ENCODE assay signal across 20 cellular contexts in the genomic region with DNA sequence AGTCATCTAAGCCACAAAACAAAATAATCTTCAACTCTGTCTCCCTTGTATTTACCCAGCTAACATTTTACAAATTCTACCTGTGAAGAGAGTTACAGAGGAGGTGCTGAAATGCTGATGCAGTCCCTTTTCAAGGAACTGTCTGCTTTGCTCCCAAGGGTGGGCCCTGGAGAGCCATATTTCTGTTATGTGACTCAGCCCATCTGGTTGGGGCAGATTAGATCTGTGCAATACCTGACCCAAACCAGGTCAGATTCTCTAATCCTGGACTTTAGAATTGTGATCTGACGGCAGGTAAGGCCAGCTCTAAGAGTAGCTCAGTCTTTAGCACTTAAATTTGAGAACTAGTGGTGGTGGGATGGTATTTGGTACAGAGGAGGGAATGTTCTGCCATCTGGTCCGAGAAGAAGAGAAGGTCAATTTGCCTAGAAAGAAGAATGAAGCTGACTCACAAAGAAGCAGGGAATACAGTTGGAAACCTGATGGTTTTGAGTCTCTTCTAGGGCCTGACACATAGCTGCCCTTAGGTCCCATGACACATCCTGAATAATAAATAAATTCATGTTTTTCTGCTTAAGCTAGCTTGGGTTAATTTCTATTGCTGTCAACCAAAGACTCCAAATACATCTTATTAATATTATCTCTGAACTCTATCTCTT. TPM values are rescaled to one million over a fixed set of nuclear protein-coding genes. Genes with fewer than 3 reads are reported as not detected.
"Had no signal": no experiment of that assay in that cellular context is flagged by ENCODE, and none has a peak within 500 bp of the region (broad histone marks: within the 10 kb centered on the region; RNA-seq: fewer than 3 reads in every experiment).

No MANE protein-coding gene starts in this region.

- H2AFZ ChIP-seq: hepatocyte, neural progenitor cell had no signal

- H3K36me3 ChIP-seq: neural progenitor cell, pancreas had no signal

- H3K79me2 ChIP-seq: hepatocyte had no signal

- H3K27me3 ChIP-seq: hepatocyte, neural progenitor cell, pancreas had no signal

- H3K4me3 ChIP-seq: hepatocyte, lung, neural progenitor cell, pancreas had no signal

- H3K4me1 ChIP-seq: neural progenitor cell, pancreas had no signal

- DNase-seq: left colon; left ventricle myocardium superior; mesenchymal stem cell; midbrain; occipital lobe; pancreas; right cardiac atrium; small intestine; stimulated activated CD4-positive, alpha-beta T cell treated with anti-CD3 and anti-CD28 coated beads, Interleukin-12 subunit alpha, Interleukin-12 subunit beta, amount 100 ng/mL, for 4 hours; stimulated activated naive CD4-positive, alpha-beta T cell; trophoblast cell had no signal

- H3K9ac ChIP-seq: neural progenitor cell had no signal

- H3K27ac ChIP-seq: hepatocyte, neural progenitor cell, pancreas had no signal

- H3K4me2 ChIP-seq: hepatocyte, neural progenitor cell had no signal

- H3K9me3 ChIP-seq: pancreas had no signal

- ATAC-seq: esophagus mucosa; left colon; left ventricle myocardium superior; natural killer cell treated with Interleukin-12 subunit alpha and Interleukin-12 subunit beta and Interleukin-15 and Interleukin-18, amount 100 ng/mL, for 72 hours; pancreas; right cardiac atrium had no signal

- FAIRE-seq: pancreas, small intestine had no signal

RNA-seq across cellular contexts. Expression of gene OR2W1, which starts 48.0 kb away (rescaled TPM):
- total RNA-seq: esophagus mucosa; hepatocyte; kidney epithelial cell; left colon; left ventricle myocardium superior; lung; natural killer cell treated with Interleukin-12 subunit alpha and Interleukin-12 subunit beta and Interleukin-15 and Interleukin-18, amount 100 ng/mL, for 72 hours; occipital lobe; pancreas; progenitor cell of endocrine pancreas; right cardiac atrium; urinary bladder had no signal
- polyA plus RNA-seq: hepatocyte, lung, pancreas, right cardiac atrium, small intestine, thymus, urinary bladder had no signal
